Comparison of ENCODE assay signal across 2 cellular contexts in the genomic region with DNA sequence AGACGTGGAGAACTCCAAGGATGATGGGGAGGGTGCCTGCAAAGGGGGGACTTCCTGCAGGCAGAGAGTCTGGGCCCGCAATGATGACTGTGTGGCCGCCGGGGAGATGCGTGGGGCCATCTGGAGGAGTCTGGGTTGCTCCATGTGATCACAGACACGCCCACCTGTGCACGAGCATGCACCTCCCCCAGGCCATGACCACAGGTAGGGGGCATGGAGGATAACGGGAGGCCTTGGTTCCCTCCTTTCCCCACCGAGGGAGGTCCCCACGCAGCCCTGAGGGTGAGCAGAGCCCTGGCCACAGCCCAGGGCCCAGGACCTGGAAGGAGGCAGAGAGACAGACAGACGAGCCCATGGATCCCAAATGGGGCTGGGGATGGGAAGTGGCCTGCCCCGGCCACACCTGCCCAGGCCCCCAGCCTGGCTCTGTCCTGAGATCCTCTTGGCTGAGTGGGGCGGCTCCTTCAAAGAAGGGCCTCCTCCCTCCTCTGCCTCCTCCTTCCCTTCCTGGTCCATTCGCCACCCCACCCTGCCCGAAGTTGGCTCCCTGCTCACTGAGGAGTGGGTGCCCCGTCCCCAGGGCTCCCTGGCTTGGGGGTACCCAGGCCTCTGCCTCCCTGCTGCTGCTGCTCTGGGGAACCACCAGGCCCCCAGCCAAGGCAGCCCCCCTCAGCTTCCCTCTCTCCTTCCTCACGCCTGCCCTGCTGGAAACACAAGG.
TF ChIP-seq lines count a peak whose summit lies in the region.

No MANE protein-coding gene starts in this region.

TF ChIP-seq in GM23338, 12 proteins besides CTCF, POLR2A, EP300 and RAD21 (continued from another document):
- TF ChIP-seq CREB1 (CRISPR knock-in tag; IDR thresholded peaks at IDR 0.05; ENCODE audit: low read depth), result no peak
- no peak for TF ChIP-seq NANOG (IDR thresholded peaks at IDR 0.05; ENCODE audit: borderline replicate concordance)
- no peak for TF ChIP-seq ZNF331 (CRISPR knock-in tag; IDR thresholded peaks at IDR 0.05; ENCODE audit: low read depth)
- no peak for TF ChIP-seq ZNF114 (CRISPR knock-in tag; IDR thresholded peaks at IDR 0.05)

TF ChIP-seq in K562, 482 proteins besides CTCF, POLR2A, EP300 and RAD21 (continued from another document):
- TF ChIP-seq ZBTB5 (IDR thresholded peaks at IDR 0.05), result no peak
- no peak for TF ChIP-seq ADNP (tag; IDR thresholded peaks at IDR 0.05)
- TF ChIP-seq NBN (IDR thresholded peaks at IDR 0.05; ENCODE audit: low read depth), result no peak
- no peak for TF ChIP-seq ZZZ3 (IDR thresholded peaks at IDR 0.05)
- TF ChIP-seq, protein P1, sequence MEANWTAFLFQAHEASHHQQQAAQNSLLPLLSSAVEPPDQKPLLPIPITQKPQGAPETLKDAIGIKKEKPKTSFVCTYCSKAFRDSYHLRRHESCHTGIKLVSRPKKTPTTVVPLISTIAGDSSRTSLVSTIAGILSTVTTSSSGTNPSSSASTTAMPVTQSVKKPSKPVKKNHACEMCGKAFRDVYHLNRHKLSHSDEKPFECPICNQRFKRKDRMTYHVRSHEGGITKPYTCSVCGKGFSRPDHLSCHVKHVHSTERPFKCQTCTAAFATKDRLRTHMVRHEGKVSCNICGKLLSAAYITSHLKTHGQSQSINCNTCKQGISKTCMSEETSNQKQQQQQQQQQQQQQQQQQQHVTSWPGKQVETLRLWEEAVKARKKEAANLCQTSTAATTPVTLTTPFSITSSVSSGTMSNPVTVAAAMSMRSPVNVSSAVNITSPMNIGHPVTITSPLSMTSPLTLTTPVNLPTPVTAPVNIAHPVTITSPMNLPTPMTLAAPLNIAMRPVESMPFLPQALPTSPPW (CRISPR knock-in tag; IDR thresholded peaks at IDR 0.05), result no peak; the same call in 1 of the 2 replicates
- TF ChIP-seq FUS (optimal IDR thresholded peaks at IDR 0.05; ENCODE audit: low read depth, low read length), result no peak
- TF ChIP-seq TCF3 (CRISPR knock-in tag; IDR thresholded peaks at IDR 0.05), result no peak
- no peak for TF ChIP-seq ZNF57 (CRISPR knock-in tag; IDR thresholded peaks at IDR 0.05)
- TF ChIP-seq PHF20 (IDR thresholded peaks at IDR 0.05; ENCODE audit: partially characterized antibody), result no peak
- TF ChIP-seq, protein P2, sequence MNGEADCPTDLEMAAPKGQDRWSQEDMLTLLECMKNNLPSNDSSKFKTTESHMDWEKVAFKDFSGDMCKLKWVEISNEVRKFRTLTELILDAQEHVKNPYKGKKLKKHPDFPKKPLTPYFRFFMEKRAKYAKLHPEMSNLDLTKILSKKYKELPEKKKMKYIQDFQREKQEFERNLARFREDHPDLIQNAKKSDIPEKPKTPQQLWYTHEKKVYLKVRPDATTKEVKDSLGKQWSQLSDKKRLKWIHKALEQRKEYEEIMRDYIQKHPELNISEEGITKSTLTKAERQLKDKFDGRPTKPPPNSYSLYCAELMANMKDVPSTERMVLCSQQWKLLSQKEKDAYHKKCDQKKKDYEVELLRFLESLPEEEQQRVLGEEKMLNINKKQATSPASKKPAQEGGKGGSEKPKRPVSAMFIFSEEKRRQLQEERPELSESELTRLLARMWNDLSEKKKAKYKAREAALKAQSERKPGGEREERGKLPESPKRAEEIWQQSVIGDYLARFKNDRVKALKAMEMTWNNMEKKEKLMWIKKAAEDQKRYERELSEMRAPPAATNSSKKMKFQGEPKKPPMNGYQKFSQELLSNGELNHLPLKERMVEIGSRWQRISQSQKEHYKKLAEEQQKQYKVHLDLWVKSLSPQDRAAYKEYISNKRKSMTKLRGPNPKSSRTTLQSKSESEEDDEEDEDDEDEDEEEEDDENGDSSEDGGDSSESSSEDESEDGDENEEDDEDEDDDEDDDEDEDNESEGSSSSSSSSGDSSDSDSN (IDR thresholded peaks at IDR 0.05; ENCODE audit: borderline replicate concordance in 1 of 2, low read depth in 2 of 2, low read length in 2 of 2), result no peak
- TF ChIP-seq PHB (CRISPR knock-in tag; IDR thresholded peaks at IDR 0.05), result no peak
- TF ChIP-seq KLF13 (tag; IDR thresholded peaks at IDR 0.05; ENCODE audit: borderline replicate concordance, low read depth), result peak; percentile 48; the same call in 1 of the 2 replicates
- TF ChIP-seq ARID1B (IDR thresholded peaks at IDR 0.05), result no peak
- no peak for TF ChIP-seq MAFF (IDR thresholded peaks at IDR 0.05; ENCODE audit: low read length)
- no peak for TF ChIP-seq HES1 (IDR thresholded peaks at IDR 0.05; ENCODE audit: low read depth)
- TF ChIP-seq KLF10 (CRISPR knock-in tag; IDR thresholded peaks at IDR 0.05), result no peak
- no peak for TF ChIP-seq ZKSCAN3 (CRISPR knock-in tag; IDR thresholded peaks at IDR 0.05)
- TF ChIP-seq MBD2 (IDR thresholded peaks at IDR 0.05; ENCODE audit: borderline replicate concordance, low read depth), result no peak
- no peak for TF ChIP-seq ZNF140 (CRISPR knock-in tag; IDR thresholded peaks at IDR 0.05)
- TF ChIP-seq EGR1 (conservative IDR thresholded peaks at IDR 0.05), result peak; percentile 25
- TF ChIP-seq HDAC8 (tag; IDR thresholded peaks at IDR 0.05), result no peak
- peak; percentile 13; the same call in 1 of the 2 replicates for TF ChIP-seq CREB1 (IDR thresholded peaks at IDR 0.05)
- no peak for TF ChIP-seq CREB1 (CRISPR knock-in tag; IDR thresholded peaks at IDR 0.05)
- TF ChIP-seq BRF2 (IDR thresholded peaks at IDR 0.05; ENCODE audit: borderline replicate concordance, insufficient read depth, insufficient read length), result no peak
